In the genomic region with DNA sequence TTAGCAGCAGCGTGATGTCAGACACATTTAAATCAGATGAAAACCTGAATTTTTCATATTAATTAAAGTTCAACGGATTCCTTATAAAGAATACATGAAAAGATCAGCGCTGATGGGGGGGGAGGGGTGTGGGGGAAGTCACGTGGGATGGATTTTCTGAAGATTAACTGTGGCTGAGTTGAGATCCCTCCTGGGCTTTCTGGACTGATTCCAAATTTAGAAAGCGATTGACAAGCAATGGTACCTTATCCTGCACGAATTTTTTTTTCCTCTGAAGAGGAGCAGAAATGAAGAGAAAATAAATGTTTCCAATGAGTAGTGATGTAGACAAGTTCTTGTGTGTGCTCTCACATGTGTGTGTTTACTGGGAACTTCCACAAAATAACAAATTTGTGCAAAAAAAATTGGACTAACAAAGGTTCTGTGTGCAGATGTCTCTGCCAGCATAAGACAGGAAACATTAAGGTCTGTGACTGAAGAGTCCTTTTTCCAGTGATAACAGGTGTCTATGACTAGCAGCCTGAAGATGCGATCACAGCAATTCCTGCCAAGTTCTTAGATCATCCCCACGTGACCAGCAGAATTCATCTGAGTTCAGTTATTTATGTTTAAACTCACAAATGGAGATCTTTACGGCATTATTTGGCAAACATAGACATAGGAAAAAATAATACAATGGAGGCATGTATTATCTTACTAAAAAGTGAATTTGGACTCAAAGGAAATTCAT, we compare ENCODE assay signal across 24 cellular contexts.
DNase-seq lines count a peak whose midpoint lies in the region; ATAC-seq and TF ChIP-seq lines count a peak whose summit lies in the region.
"Had no signal": no experiment of that assay in that cellular context is flagged by ENCODE, and none has a peak within 500 bp of the region (broad histone marks: within the 10 kb centered on the region; RNA-seq: fewer than 3 reads in every experiment).

No MANE protein-coding gene starts in this region.

- peak overlapping the region in 32 of 59 donors; percentile 1 to 45 (median 22) for H3K4me3 ChIP-seq in dorsolateral prefrontal cortex
- H3K4me3 ChIP-seq in neural cell (ENCODE audit: low read length) = peak overlapping the region; percentile 48
- H3K4me3 ChIP-seq: esophagus squamous epithelium, K562, lung, mucosa of descending colon, SK-N-MC had no signal

- H3K36me3 ChIP-seq in neural cell (ENCODE audit: insufficient read depth, low read length) = no peaks in the 10 kb centered on the region
- H3K36me3 ChIP-seq: esophagus squamous epithelium had no signal

- peak overlapping the region; percentile 56 for H3K4me2 ChIP-seq in neural cell (ENCODE audit: low read length)

- H3K27ac ChIP-seq in dorsolateral prefrontal cortex = peak overlapping the region in 25 of 59 donors; percentile 3 to 67 (median 35)
- peak overlapping the region; percentile 84 for H3K27ac ChIP-seq in neural cell (ENCODE audit: low read length)
- H3K27ac ChIP-seq: esophagus squamous epithelium, SK-N-MC had no signal

- H2AFZ ChIP-seq in neural cell (ENCODE audit: low read depth, low read length) = peak overlapping the region; percentile 28

- H3K27me3 ChIP-seq in dorsolateral prefrontal cortex = no peaks in the 10 kb centered on the region
- no peaks in the 10 kb centered on the region for H3K27me3 ChIP-seq in neural cell (ENCODE audit: insufficient read depth, low read depth, low read length)
- H3K27me3 ChIP-seq: esophagus squamous epithelium had no signal

- peak; percentile 44 for DNase-seq in D341Med (ENCODE audit: low spot score)
- DNase-seq in NCI-H446 treated with DMSO at 0.1 percent for 48 hours (lab: John Stamatoyannopoulos, UW) = peak; percentile 52
- peak in 4 of 10 donors; percentile 16 to 60 (median 34) for DNase-seq in dorsolateral prefrontal cortex
- no peak for DNase-seq in posterior vena cava (ENCODE audit: low spot score)
- no peak for DNase-seq in RPMI8226
- DNase-seq in SW 1271 (lab: John Stamatoyannopoulos, UW) = no peak
- DNase-seq: activated CD4-positive, alpha-beta memory T cell treated with anti-CD3 and anti-CD28 coated beads for 36 hours; activated CD4-positive, alpha-beta T cell treated with anti-CD3 and anti-CD28 coated beads for 1 hour; activated CD8-positive, alpha-beta memory T cell treated with anti-CD3 and anti-CD28 coated beads, Interleukin-2, amount 50 U/mL, for 4 hours; activated naive CD4-positive, alpha-beta T cell; Calu3; esophagus squamous epithelium; left cardiac atrium; mucosa of descending colon; NCI-H1105; NCI-H187; small intestine; stimulated activated naive CD4-positive, alpha-beta T cell treated with Interleukin-2 at 50 U/mL for 16 hours had no signal

- H4K20me1 ChIP-seq in neural cell (ENCODE audit: insufficient read depth) = no peaks in the 10 kb centered on the region

- no peaks in the 10 kb centered on the region for H3F3A ChIP-seq in neural cell (ENCODE audit: insufficient read depth, low read length, poor library complexity, severe bottlenecking)

- TF ChIP-seq EP300 in neural cell (conservative IDR thresholded peaks at IDR 0.05; ENCODE audit: poor library complexity, severe bottlenecking) = no peak

- no peaks in the 10 kb centered on the region for H3K79me2 ChIP-seq in neural cell (replicated peaks; ENCODE audit: insufficient read depth, low read length)

- no peak for TF ChIP-seq RAD21 in neural cell (conservative IDR thresholded peaks at IDR 0.05)

- H3K9ac ChIP-seq in neural cell (ENCODE audit: low read length) = peak overlapping the region; percentile 47

- intact Hi-C loops in dorsolateral prefrontal cortex (cut with DNase I) = no loop called here
- intact Hi-C loops in posterior vena cava (cut with DNase I) = no loop called here

- TF ChIP-seq CTCF in dorsolateral prefrontal cortex (IDR thresholded peaks at IDR 0.05 in 54 of 56, conservative IDR thresholded peaks at IDR 0.05 in 2 of 56; ENCODE audit: low read depth in 1 of 56, partially characterized antibody in 56 of 56) (no peak), neural cell (IDR thresholded peaks at IDR 0.05; ENCODE audit: poor library complexity, severe bottlenecking) (no peak)

- H3K9me3 ChIP-seq in neural cell (ENCODE audit: low read length) = no peaks in the 10 kb centered on the region
- H3K9me3 ChIP-seq: esophagus squamous epithelium had no signal

- ATAC-seq in GM18519 (IDR thresholded peaks at IDR 0.05; ENCODE audit: low FRiP score, unreplicated experiment) = no peak
- ATAC-seq: K562; left cardiac atrium; mucosa of descending colon; natural killer cell treated with Interleukin-12 subunit alpha and Interleukin-12 subunit beta and Interleukin-15 and Interleukin-18, amount 100 ng/mL, for 72 hours had no signal

- H3K9me2 ChIP-seq in neural cell (ENCODE audit: insufficient read depth, low read length) = no peaks in the 10 kb centered on the region

TF ChIP-seq in neural cell, 6 proteins besides CTCF, POLR2A, EP300 and RAD21:
- TF ChIP-seq EZH2 (IDR thresholded peaks at IDR 0.05; ENCODE audit: borderline replicate concordance, insufficient read depth, low read length, poor library complexity, severe bottlenecking) (no peak), TAF1 (IDR thresholded peaks at IDR 0.05; ENCODE audit: low read depth) (no peak), MXI1 (conservative IDR thresholded peaks at IDR 0.05; ENCODE audit: poor library complexity, severe bottlenecking) (no peak), SMC3 (conservative IDR thresholded peaks at IDR 0.05; ENCODE audit: poor library complexity) (no peak), POLR2AphosphoS5 (IDR thresholded peaks at IDR 0.05) (no peak)
- TF ChIP-seq, protein P1, sequence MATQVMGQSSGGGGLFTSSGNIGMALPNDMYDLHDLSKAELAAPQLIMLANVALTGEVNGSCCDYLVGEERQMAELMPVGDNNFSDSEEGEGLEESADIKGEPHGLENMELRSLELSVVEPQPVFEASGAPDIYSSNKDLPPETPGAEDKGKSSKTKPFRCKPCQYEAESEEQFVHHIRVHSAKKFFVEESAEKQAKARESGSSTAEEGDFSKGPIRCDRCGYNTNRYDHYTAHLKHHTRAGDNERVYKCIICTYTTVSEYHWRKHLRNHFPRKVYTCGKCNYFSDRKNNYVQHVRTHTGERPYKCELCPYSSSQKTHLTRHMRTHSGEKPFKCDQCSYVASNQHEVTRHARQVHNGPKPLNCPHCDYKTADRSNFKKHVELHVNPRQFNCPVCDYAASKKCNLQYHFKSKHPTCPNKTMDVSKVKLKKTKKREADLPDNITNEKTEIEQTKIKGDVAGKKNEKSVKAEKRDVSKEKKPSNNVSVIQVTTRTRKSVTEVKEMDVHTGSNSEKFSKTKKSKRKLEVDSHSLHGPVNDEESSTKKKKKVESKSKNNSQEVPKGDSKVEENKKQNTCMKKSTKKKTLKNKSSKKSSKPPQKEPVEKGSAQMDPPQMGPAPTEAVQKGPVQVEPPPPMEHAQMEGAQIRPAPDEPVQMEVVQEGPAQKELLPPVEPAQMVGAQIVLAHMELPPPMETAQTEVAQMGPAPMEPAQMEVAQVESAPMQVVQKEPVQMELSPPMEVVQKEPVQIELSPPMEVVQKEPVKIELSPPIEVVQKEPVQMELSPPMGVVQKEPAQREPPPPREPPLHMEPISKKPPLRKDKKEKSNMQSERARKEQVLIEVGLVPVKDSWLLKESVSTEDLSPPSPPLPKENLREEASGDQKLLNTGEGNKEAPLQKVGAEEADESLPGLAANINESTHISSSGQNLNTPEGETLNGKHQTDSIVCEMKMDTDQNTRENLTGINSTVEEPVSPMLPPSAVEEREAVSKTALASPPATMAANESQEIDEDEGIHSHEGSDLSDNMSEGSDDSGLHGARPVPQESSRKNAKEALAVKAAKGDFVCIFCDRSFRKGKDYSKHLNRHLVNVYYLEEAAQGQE (IDR thresholded peaks at IDR 0.05; ENCODE audit: borderline replicate concordance) = no peak
TF ChIP-seq in neural cell: peak in this region for 0.

Comparison
In these comparisons a context has a peak if more than half of its experiments do, and no peak if none do; other contexts are left out.
1. DNase-seq: peak in D341Med (single experiment) and NCI-H446 treated with DMSO at 0.1 percent for 48 hours (single experiment); none in posterior vena cava (single experiment), RPMI8226 (single experiment) and SW 1271 (0 of 2).